ENCODE assay signal across 1 cellular context in the genomic region with DNA sequence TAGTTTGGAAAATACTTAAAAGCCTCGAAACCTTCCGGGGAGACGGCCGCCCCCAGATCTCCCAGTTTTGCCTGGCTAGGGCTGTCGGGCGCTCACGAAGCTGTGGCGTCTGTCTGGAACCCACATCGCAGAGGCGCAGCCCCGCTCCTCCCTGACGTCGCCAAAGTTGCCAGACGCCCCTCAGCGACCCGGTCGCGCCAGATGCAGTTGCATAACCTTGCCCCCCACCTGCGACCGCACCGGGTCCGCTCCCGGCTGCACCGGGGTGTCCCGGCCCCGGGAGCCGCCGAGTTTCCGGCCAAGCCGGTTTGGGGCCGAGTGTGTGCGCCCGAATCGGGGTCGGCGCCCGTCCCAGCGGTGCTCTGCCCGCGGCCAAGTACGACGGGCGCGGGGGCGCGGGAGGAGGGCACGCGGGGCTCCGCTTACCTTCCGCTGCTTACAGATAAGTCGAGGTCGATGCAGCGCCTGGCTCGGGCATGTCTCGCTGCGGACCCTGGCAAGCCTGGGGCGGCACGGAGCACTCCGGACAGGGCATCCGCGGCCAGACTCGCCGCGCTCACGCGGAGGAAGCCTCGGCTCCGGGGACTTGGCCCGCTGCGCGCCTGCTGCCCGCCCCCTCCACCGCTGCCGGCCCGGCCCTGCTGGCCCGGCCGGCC.
TF ChIP-seq lines count a peak whose summit lies in the region.

No MANE protein-coding gene starts in this region.

TF ChIP-seq in GM23338, 12 proteins besides CTCF, POLR2A, EP300 and RAD21 (continued from another document):
- TF ChIP-seq EZH2phosphoT487 (IDR thresholded peaks at IDR 0.05; ENCODE audit: unreplicated experiment) = no peak
- no peak for TF ChIP-seq STAT1 (IDR thresholded peaks at IDR 0.05; ENCODE audit: unreplicated experiment)
- TF ChIP-seq ZNF462 (CRISPR knock-in tag; IDR thresholded peaks at IDR 0.05) = no peak
